In genomic region chr2:201256001-201256544, GRCh38 we compare ENCODE assay signal across 16 cellular contexts. TPM values are rescaled to one million over a fixed set of nuclear protein-coding genes. Genes with fewer than 3 reads are reported as not detected.
DNase-seq lines count a peak whose midpoint lies in the region; ATAC-seq lines count a peak whose summit lies in the region.
"Had no signal": no experiment of that assay in that cellular context is flagged by ENCODE, and none has a peak within 500 bp of the region (broad histone marks: within the 10 kb centered on the region; RNA-seq: fewer than 3 reads in every experiment).

No MANE protein-coding gene starts in this region.

- no peaks in the 10 kb centered on the region for H3K9me3 ChIP-seq in SJCRH30 (replicated peaks)

- peaks cover 88% of the 10 kb centered on the region for H3K4me1 Mint-ChIP-seq in stimulated activated naive CD8-positive, alpha-beta T cell treated with anti-CD3 and anti-CD28 coated beads, Interleukin-15, Interleukin-2, amounts not matched to agents 100 ng/mL and 50 ng/mL, for 24 hours (ENCODE audit: low read depth)
- peaks cover 85 to 90% (median 87%) of the 10 kb centered on the region in 3 donors for H3K4me1 Mint-ChIP-seq in T-cell

- H3K27me3 ChIP-seq in SJCRH30, result no peaks in the 10 kb centered on the region

- H3K27ac ChIP-seq in epithelial cell of prostate (peak overlapping the region; percentile 25), SJCRH30 (no peak overlapping the region)
- H3K27ac ChIP-seq: dorsolateral prefrontal cortex had no signal

- POLR2A ChIA-PET in T-cell (lab: Charles Lee), result interaction anchor here (0.6 to 1.0 kb wide), 3 partner anchors 23 to 1053 kb away, joined by 3 to 5 read pairs (median 4); no protein-coding TSS in a partner anchor

- H3K9me3 Mint-ChIP-seq in stimulated activated naive CD8-positive, alpha-beta T cell treated with anti-CD3 and anti-CD28 coated beads, Interleukin-15, Interleukin-2, amounts not matched to agents 100 ng/mL and 50 ng/mL, for 24 hours, result no peaks in the 10 kb centered on the region
- H3K9me3 Mint-ChIP-seq in T-cell, result no peaks in the 10 kb centered on the region
- H3K9me3 Mint-ChIP-seq: H9 had no signal

- DNase-seq in stimulated activated naive CD8-positive, alpha-beta T cell treated with anti-CD3 and anti-CD28 coated beads, Interleukin-15, Interleukin-2, amounts not matched to agents 100 U/mL and 50 U/mL, for 24 hours, result no peak
- DNase-seq in T-cell (no peak), epithelial cell of prostate (ENCODE audit: low read depth, low spot score) (no peak), LoVo (ENCODE audit: low spot score) (no peak), left ventricle myocardium superior (no peak), SJCRH30 (no peak), MV-4-11 (lab: John Stamatoyannopoulos, UW) (no peak)
- DNase-seq: AML-193; dorsolateral prefrontal cortex; H9; NCI-H1048; NCI-H226; stimulated activated CD4-positive, alpha-beta T cell treated with anti-CD3 and anti-CD28 coated beads, Interleukin-4, amount 100 ng/mL, for 24 hours; stimulated activated naive CD4-positive, alpha-beta T cell treated with Interleukin-2 at 50 U/mL for 16 hours; T1000 had no signal

- CTCF ChIA-PET in T-cell (lab: Charles Lee), result interaction anchor here in 1 of 2 donors (0.6 to 1.9 kb wide), 7 partner anchors 9 to 163 kb away, joined by 3 to 10 read pairs (median 3); no protein-coding TSS in a partner anchor

- no peak overlapping the region for H3K27ac Mint-ChIP-seq in stimulated activated naive CD8-positive, alpha-beta T cell treated with anti-CD3 and anti-CD28 coated beads, Interleukin-15, Interleukin-2, amounts not matched to agents 100 ng/mL and 50 ng/mL, for 24 hours
- H3K27ac Mint-ChIP-seq in T-cell, result peak overlapping the region; percentile 99
- H3K27ac Mint-ChIP-seq: H9 had no signal

- H3K36me3 ChIP-seq in SJCRH30, result no peaks in the 10 kb centered on the region

- intact Hi-C loops in left ventricle myocardium superior (cut with micrococcal nuclease), result no loop called here

- H3K4me3 Mint-ChIP-seq in stimulated activated naive CD8-positive, alpha-beta T cell treated with anti-CD3 and anti-CD28 coated beads, Interleukin-15, Interleukin-2, amounts not matched to agents 100 ng/mL and 50 ng/mL, for 24 hours, result peak overlapping the region; percentile 45
- peak overlapping the region in 2 of 3 donors; percentile 92 to 94 for H3K4me3 Mint-ChIP-seq in T-cell
- H3K4me3 Mint-ChIP-seq: H9 had no signal

- ATAC-seq in stimulated activated naive CD8-positive, alpha-beta T cell treated with anti-CD3 and anti-CD28 coated beads, Interleukin-15, Interleukin-2, amounts not matched to agents 100 U/mL and 50 U/mL, for 24 hours, result no peak
- ATAC-seq in T-cell (replicated peaks in 1 of 4) (no peak), left ventricle myocardium superior (no peak)

- peaks cover 33% of the 10 kb centered on the region for H3K36me3 Mint-ChIP-seq in stimulated activated naive CD8-positive, alpha-beta T cell treated with anti-CD3 and anti-CD28 coated beads, Interleukin-15, Interleukin-2, amounts not matched to agents 100 ng/mL and 50 ng/mL, for 24 hours (ENCODE audit: low read depth)
- peaks cover 24% of the 10 kb centered on the region for H3K36me3 Mint-ChIP-seq in T-cell

- no peak overlapping the region for H3K4me3 ChIP-seq in SJCRH30
- H3K4me3 ChIP-seq: dorsolateral prefrontal cortex had no signal

- no peaks in the 10 kb centered on the region for H3K27me3 Mint-ChIP-seq in stimulated activated naive CD8-positive, alpha-beta T cell treated with anti-CD3 and anti-CD28 coated beads, Interleukin-15, Interleukin-2, amounts not matched to agents 100 ng/mL and 50 ng/mL, for 24 hours
- no peaks in the 10 kb centered on the region for H3K27me3 Mint-ChIP-seq in T-cell

- no peaks in the 10 kb centered on the region for H3K4me1 ChIP-seq in SJCRH30

RNA-seq across cellular contexts. Expression of gene CASP8, which starts 4.3 kb away (rescaled TPM):
- total RNA-seq in T-cell (100 to 1,000 TPM; 116 to 306 (median 255) TPM), left ventricle myocardium superior (2.7 TPM)
- total RNA-seq in SJCRH30 (2014; rRNA removed; shearing (Covaris generic)), result 11.6 and 14.4 TPM in 2 replicates
